Comparison of ENCODE assay signal across 30 cellular contexts in the genomic region with DNA sequence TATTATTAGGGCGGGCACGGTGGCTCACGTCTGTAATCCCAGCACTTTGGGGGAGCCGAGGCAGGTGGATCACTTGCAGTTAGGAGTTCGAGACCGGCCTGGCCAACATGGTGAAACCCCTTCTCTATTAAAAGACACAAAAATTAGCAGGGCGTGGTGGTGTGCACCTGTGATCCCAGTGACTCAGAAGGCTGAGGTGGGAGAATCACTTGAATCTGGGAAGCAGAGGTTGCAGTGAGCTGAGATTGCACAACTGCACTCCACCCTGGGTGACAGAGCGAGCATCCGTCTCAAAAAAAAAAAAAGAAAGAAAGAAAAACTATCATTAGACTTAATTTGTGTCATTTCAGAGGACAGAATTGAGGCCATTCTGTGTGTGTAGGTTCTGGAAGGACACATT.
"Had no signal": no experiment of that assay in that cellular context is flagged by ENCODE, and none has a peak within 500 bp of the region (broad histone marks: within the 10 kb centered on the region; RNA-seq: fewer than 3 reads in every experiment).

No MANE protein-coding gene starts in this region.

- H3K27me3 ChIP-seq: left lung, neural progenitor cell, neutrophil, right atrium auricular region, right lobe of liver, stomach, testis, thyroid gland, upper lobe of right lung had no signal

- H3K27ac ChIP-seq: left lung, lower lobe of right lung, neural progenitor cell, neutrophil, parathyroid adenoma, psoas muscle, right lobe of liver, testis, thyroid gland, upper lobe of right lung had no signal

- H3K9me3 ChIP-seq: left lung, lower lobe of right lung, neutrophil, psoas muscle, right atrium auricular region, right lobe of liver, stomach, testis, thyroid gland, upper lobe of right lung had no signal

- H3K36me3 ChIP-seq: left lung, lower lobe of right lung, neural progenitor cell, neutrophil, right atrium auricular region, right lobe of liver, stomach, thyroid gland, upper lobe of right lung had no signal

- DNase-seq: hypothalamus; immature natural killer cell; kidney; left colon; left lung; lower lobe of right lung; mammary epithelial cell; mesenchymal stem cell; naive B cell; natural killer cell; nephron progenitor cell; occipital lobe; psoas muscle; right lobe of liver; stimulated activated CD4-positive, alpha-beta T cell treated with anti-CD3 and anti-CD28 coated beads, Interleukin-12 subunit alpha, Interleukin-12 subunit beta, amount 100 ng/mL, for 4 hours; stimulated activated CD4-positive, alpha-beta T cell treated with anti-CD3 and anti-CD28 coated beads, Interleukin-15, amount 100 ng/mL, for 24 hours; stimulated activated CD4-positive, alpha-beta T cell treated with anti-CD3 and anti-CD28 coated beads, Interleukin-2, amount 100 ng/mL, for 24 hours; stimulated activated CD4-positive, alpha-beta T cell treated with anti-CD3 and anti-CD28 coated beads, Interleukin-4, amount 100 ng/mL, for 1 hour; stimulated activated naive B cell treated with anti-CD40 and anti-IgM and Interleukin-4, amounts not matched to agents 10 μg/mL and 1 μg/mL and 100 μg/mL, for 72 hours; stimulated activated naive CD8-positive, alpha-beta T cell treated with anti-CD3 and anti-CD28 coated beads, Interleukin-15, Interleukin-2, amounts not matched to agents 100 U/mL and 50 U/mL, for 24 hours; stomach; testis; thyroid gland; trophoblast cell; upper lobe of right lung had no signal

- H3K4me3 ChIP-seq: left lung, lower lobe of right lung, neural progenitor cell, psoas muscle, right atrium auricular region, right lobe of liver, skin epidermis, stomach, testis, thyroid gland, upper lobe of right lung had no signal

- H3K9ac ChIP-seq: neural progenitor cell, parathyroid adenoma had no signal

- H3K4me1 ChIP-seq: parathyroid adenoma, psoas muscle, testis, upper lobe of right lung had no signal
